ENCODE assay signal across 1 cellular context in the genomic region with DNA sequence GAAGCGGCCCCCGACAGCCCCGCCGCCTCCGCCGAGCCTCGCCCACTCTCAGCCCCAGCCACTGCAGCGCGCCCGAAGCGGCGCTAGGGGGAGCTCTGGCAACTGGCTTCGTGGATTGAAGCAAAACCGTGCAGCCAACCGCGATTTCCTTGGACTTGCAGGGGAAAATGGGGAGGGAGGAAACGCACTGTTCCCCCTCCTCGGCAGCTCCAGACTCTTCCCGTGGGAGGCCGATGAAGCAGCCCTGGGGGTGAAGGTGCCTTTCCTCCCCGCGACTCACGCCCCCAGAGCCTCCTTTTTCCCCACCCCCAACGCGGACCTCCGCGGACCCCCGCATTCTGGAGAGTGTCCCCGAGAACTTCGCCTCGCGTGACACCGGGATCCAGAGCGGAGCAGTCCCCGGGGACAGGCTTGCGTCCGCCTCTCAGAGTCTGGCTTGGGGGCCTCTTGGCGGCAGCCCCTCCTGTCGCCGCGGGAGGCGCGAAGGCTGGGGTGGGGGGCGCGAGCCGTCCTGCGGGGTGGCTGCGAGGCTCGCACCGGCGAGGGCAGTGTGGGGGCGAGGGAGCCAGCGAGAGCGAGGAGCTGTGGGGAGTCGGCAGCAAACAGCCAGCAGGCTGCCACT.
A peak's percentile ranks its signal among the peaks of the same experiment; 100 is the strongest.
TF ChIP-seq lines count a peak whose summit lies in the region.

No MANE protein-coding gene starts in this region.

TF ChIP-seq in SK-N-SH, 30 proteins besides CTCF, POLR2A, EP300 and RAD21 (continued from another document):
- TF ChIP-seq, protein P1, sequence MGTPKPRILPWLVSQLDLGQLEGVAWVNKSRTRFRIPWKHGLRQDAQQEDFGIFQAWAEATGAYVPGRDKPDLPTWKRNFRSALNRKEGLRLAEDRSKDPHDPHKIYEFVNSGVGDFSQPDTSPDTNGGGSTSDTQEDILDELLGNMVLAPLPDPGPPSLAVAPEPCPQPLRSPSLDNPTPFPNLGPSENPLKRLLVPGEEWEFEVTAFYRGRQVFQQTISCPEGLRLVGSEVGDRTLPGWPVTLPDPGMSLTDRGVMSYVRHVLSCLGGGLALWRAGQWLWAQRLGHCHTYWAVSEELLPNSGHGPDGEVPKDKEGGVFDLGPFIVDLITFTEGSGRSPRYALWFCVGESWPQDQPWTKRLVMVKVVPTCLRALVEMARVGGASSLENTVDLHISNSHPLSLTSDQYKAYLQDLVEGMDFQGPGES (IDR thresholded peaks at IDR 0.05; ENCODE audit: low read depth, low read length), result no peak
- TF ChIP-seq TCF12 (IDR thresholded peaks at IDR 0.05), result peak; percentile 19; the same call in 1 of the 2 replicates
- no peak for TF ChIP-seq NRF1 (IDR thresholded peaks at IDR 0.05; ENCODE audit: low read depth, low read length)
- TF ChIP-seq MXI1 (IDR thresholded peaks at IDR 0.05; ENCODE audit: low read depth, low read length), result peak; percentile 53
- peak; percentile 83; the same call in 1 of the 2 replicates for TF ChIP-seq SIN3A (IDR thresholded peaks at IDR 0.05; ENCODE audit: borderline replicate concordance, low read depth, low read length)
- peak; percentile 54; the same call in 1 of the 2 replicates for TF ChIP-seq POLR2AphosphoS5 (IDR thresholded peaks at IDR 0.05; ENCODE audit: low read depth, low read length)
- no peak; the same call in 1 of the 2 replicates for TF ChIP-seq NFIC (IDR thresholded peaks at IDR 0.05; ENCODE audit: borderline replicate concordance)
- TF ChIP-seq FOXJ3 (CRISPR knock-in tag; IDR thresholded peaks at IDR 0.05), result 0 out of 2 replicates have a peak, but pooled peaks have one; percentile 41
- TF ChIP-seq REST (IDR thresholded peaks at IDR 0.05; ENCODE audit: low read depth, low read length), result peak; percentile 26; the same call in 1 of the 2 replicates
- TF ChIP-seq RFX5 (IDR thresholded peaks at IDR 0.05; ENCODE audit: low read length), result peak; percentile 51; the same call in 1 of the 2 replicates
- TF ChIP-seq EZH2phosphoT487 (IDR thresholded peaks at IDR 0.05; ENCODE audit: borderline replicate concordance, low read depth), result no peak
- TF ChIP-seq FOSL2 (IDR thresholded peaks at IDR 0.05; ENCODE audit: borderline replicate concordance, low read depth), result no peak
- no peak for TF ChIP-seq GABPA (IDR thresholded peaks at IDR 0.05; ENCODE audit: low read depth)
- peak; percentile 57 for TF ChIP-seq CHD2 (IDR thresholded peaks at IDR 0.05; ENCODE audit: low read length, partially characterized antibody)
- TF ChIP-seq YY1 (IDR thresholded peaks at IDR 0.05; ENCODE audit: low read depth), result no peak
- TF ChIP-seq RCOR1 (IDR thresholded peaks at IDR 0.05; ENCODE audit: low read length), result 0 out of 2 replicates have a peak, but pooled peaks have one; percentile 36
- TF ChIP-seq MAX (IDR thresholded peaks at IDR 0.05; ENCODE audit: low read depth), result peak; percentile 86
- TF ChIP-seq GATA2 (CRISPR knock-in tag; IDR thresholded peaks at IDR 0.05), result no peak
- TF ChIP-seq USF1 (IDR thresholded peaks at IDR 0.05; ENCODE audit: borderline replicate concordance, low read depth), result no peak
